2 cellular contexts compared by ENCODE assay signal in genomic region chr2:218393750-218394290, GRCh38.
TF ChIP-seq lines count a peak whose summit lies in the region.

No MANE protein-coding gene starts in this region.

TF ChIP-seq in GM12878, 131 proteins besides CTCF, POLR2A, EP300 and RAD21:
- TF ChIP-seq IKZF1 (conservative IDR thresholded peaks at IDR 0.05) (peak; percentile 45), ZNF207 (IDR thresholded peaks at IDR 0.05; ENCODE audit: borderline replicate concordance) (no peak), PAX5 (IDR thresholded peaks at IDR 0.05; ENCODE audit: borderline replicate concordance, low read depth, low read length) (no peak), MLLT1 (IDR thresholded peaks at IDR 0.05) (0 out of 2 replicates have a peak, but pooled peaks have one; percentile 23), EGR1 (IDR thresholded peaks at IDR 0.05; ENCODE audit: borderline replicate concordance in 1 of 2, low read depth in 2 of 2, low read length in 2 of 2) (no peak)

TF ChIP-seq in WTC11, 78 proteins besides CTCF, POLR2A, EP300 and RAD21:
- no peak for TF ChIP-seq JAZF1 (CRISPR knock-in tag; IDR thresholded peaks at IDR 0.05)
- no peak for TF ChIP-seq ZNF219 (CRISPR knock-in tag; IDR thresholded peaks at IDR 0.05; ENCODE audit: borderline replicate concordance)
- TF ChIP-seq ZNF121 (CRISPR knock-in tag; IDR thresholded peaks at IDR 0.05): no peak
- TF ChIP-seq NR1H2 (CRISPR knock-in tag; IDR thresholded peaks at IDR 0.05): no peak
- TF ChIP-seq SMAD3 (CRISPR knock-in tag; IDR thresholded peaks at IDR 0.05; ENCODE audit: borderline replicate concordance): no peak
- no peak for TF ChIP-seq NR2C2 (CRISPR knock-in tag; IDR thresholded peaks at IDR 0.05)
- TF ChIP-seq CDX4 (CRISPR knock-in tag; IDR thresholded peaks at IDR 0.05; ENCODE audit: borderline replicate concordance): no peak
- no peak for TF ChIP-seq TEAD4 (CRISPR knock-in tag; IDR thresholded peaks at IDR 0.05)
- TF ChIP-seq ESRRA (CRISPR knock-in tag; IDR thresholded peaks at IDR 0.05; ENCODE audit: borderline replicate concordance): no peak
- no peak for TF ChIP-seq SP1 (CRISPR knock-in tag; conservative IDR thresholded peaks at IDR 0.05)
